In the genomic region with DNA sequence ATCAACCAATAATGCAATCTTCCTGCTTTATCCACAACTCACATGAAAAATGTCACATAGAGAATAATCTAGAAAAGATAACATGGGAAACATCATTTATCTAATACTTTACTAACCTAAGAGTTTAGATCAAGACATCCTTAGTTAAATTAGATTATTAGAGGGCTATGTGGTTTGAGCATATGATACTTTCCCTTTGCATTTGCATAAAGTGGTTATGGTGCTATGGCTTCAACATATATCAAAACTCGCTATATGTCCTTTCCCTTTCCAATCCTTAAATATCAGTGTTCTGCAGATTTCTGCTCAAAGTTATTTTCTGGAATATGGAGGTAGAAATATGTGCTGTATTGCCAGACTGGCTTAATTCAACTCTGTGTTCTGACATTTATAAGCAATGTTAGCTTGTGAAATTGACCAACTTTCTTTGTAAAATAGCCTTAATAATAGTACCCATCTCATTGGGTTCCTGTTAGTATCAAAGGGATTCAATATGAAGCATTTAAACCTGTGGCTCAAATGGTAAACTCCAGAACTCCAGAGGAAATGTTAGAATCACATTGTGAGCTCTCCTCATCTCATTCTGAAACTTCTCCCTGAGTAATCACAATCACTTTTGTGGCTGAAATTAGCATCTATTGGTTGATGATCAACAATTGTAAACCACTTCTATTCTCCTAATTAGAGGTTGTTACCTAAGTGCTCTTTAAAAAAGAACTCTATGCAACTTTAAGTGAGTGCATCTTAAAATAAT, we compare ENCODE assay signal across 17 cellular contexts.
DNase-seq lines count a peak whose midpoint lies in the region; ATAC-seq, FAIRE-seq and TF ChIP-seq lines count a peak whose summit lies in the region.
"Had no signal": no experiment of that assay in that cellular context is flagged by ENCODE, and none has a peak within 500 bp of the region (broad histone marks: within the 10 kb centered on the region; RNA-seq: fewer than 3 reads in every experiment).

No MANE protein-coding gene starts in this region.

- no peaks in the 10 kb centered on the region for H3K27me3 ChIP-seq in pancreas
- H3K27me3 ChIP-seq: SJSA1, upper lobe of right lung had no signal

- H3K4me1 ChIP-seq in pancreas: no peaks in the 10 kb centered on the region
- H3K4me1 ChIP-seq: SJSA1, upper lobe of right lung had no signal

- no peak for FAIRE-seq in pancreas (lab: Jason Lieb, UNC)
- FAIRE-seq: A204.1, H54 had no signal

- WGBS in pancreas, 2 donors: 59 to 65% methylated on average over 1 of the region's 1 CpG

- ATAC-seq in GM18498 (IDR thresholded peaks at IDR 0.05; ENCODE audit: unreplicated experiment) (peak; percentile 76), GM19372 (IDR thresholded peaks at IDR 0.05; ENCODE audit: low read depth, unreplicated experiment) (peak; percentile 65), HG02588 (IDR thresholded peaks at IDR 0.05; ENCODE audit: unreplicated experiment) (peak; percentile 81), HG03135 (IDR thresholded peaks at IDR 0.05; ENCODE audit: unreplicated experiment) (peak; percentile 87), pancreas (no peak), SK-N-SH treated with all-trans-retinoic acid at 6 μM for 48 hours (no peak)
- ATAC-seq: upper lobe of right lung had no signal

- intact Hi-C loops in pancreas (cut with DNase I): no loop called here

- DNase-seq in medulla oblongata (ENCODE audit: extremely low spot score) (no peak), pancreas (no peak)
- DNase-seq in stimulated activated naive CD4-positive, alpha-beta T cell treated with Interleukin-2 at 50 U/mL for 16 hours (lab: John Stamatoyannopoulos, UW): no peak
- DNase-seq: activated CD8-positive, alpha-beta memory T cell treated with anti-CD3 and anti-CD28 coated beads, Interleukin-2, amount 50 U/mL, for 4 hours; NCI-H146; NK-92 treated with Interleukin-12 subunit alpha and Interleukin-12 subunit beta, amount 100 ng/mL, for 24 hours; upper lobe of right lung had no signal

- TF ChIP-seq CTCF in pancreas (IDR thresholded peaks at IDR 0.05): no peak

- H3K4me3 ChIP-seq in pancreas: no peak overlapping the region
- H3K4me3 ChIP-seq: SJSA1, skin epidermis, upper lobe of right lung had no signal

- H3K9me3 ChIP-seq in pancreas: no peaks in the 10 kb centered on the region
- H3K9me3 ChIP-seq: SJSA1, upper lobe of right lung had no signal

- no peak overlapping the region for H3K27ac ChIP-seq in pancreas
- H3K27ac ChIP-seq: SJSA1, skin epidermis, upper lobe of right lung, VCaP had no signal

- H3K36me3 ChIP-seq in pancreas: no peaks in the 10 kb centered on the region
- H3K36me3 ChIP-seq: SJSA1, upper lobe of right lung had no signal

TF ChIP-seq in SK-N-SH treated with all-trans-retinoic acid at 6 μM for 48 hours, 23 proteins besides CTCF, POLR2A, EP300 and RAD21 (continues in another document):
- TF ChIP-seq ISL1 (CRISPR knock-in tag; IDR thresholded peaks at IDR 0.05): no peak
- TF ChIP-seq ARNTL (CRISPR knock-in tag; IDR thresholded peaks at IDR 0.05; ENCODE audit: borderline replicate concordance, low read depth): no peak
- TF ChIP-seq, protein P1, sequence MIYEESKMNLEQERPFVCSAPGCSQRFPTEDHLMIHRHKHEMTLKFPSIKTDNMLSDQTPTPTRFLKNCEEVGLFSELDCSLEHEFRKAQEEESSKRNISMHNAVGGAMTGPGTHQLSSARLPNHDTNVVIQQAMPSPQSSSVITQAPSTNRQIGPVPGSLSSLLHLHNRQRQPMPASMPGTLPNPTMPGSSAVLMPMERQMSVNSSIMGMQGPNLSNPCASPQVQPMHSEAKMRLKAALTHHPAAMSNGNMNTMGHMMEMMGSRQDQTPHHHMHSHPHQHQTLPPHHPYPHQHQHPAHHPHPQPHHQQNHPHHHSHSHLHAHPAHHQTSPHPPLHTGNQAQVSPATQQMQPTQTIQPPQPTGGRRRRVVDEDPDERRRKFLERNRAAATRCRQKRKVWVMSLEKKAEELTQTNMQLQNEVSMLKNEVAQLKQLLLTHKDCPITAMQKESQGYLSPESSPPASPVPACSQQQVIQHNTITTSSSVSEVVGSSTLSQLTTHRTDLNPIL (CRISPR knock-in tag; IDR thresholded peaks at IDR 0.05; ENCODE audit: low read depth): no peak
- TF ChIP-seq, protein P2, sequence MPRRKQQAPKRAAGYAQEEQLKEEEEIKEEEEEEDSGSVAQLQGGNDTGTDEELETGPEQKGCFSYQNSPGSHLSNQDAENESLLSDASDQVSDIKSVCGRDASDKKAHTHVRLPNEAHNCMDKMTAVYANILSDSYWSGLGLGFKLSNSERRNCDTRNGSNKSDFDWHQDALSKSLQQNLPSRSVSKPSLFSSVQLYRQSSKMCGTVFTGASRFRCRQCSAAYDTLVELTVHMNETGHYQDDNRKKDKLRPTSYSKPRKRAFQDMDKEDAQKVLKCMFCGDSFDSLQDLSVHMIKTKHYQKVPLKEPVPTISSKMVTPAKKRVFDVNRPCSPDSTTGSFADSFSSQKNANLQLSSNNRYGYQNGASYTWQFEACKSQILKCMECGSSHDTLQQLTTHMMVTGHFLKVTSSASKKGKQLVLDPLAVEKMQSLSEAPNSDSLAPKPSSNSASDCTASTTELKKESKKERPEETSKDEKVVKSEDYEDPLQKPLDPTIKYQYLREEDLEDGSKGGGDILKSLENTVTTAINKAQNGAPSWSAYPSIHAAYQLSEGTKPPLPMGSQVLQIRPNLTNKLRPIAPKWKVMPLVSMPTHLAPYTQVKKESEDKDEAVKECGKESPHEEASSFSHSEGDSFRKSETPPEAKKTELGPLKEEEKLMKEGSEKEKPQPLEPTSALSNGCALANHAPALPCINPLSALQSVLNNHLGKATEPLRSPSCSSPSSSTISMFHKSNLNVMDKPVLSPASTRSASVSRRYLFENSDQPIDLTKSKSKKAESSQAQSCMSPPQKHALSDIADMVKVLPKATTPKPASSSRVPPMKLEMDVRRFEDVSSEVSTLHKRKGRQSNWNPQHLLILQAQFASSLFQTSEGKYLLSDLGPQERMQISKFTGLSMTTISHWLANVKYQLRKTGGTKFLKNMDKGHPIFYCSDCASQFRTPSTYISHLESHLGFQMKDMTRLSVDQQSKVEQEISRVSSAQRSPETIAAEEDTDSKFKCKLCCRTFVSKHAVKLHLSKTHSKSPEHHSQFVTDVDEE (CRISPR knock-in tag; IDR thresholded peaks at IDR 0.05): no peak
- no peak for TF ChIP-seq CSDC2 (CRISPR knock-in tag; IDR thresholded peaks at IDR 0.05)
- TF ChIP-seq TCF4 (CRISPR knock-in tag; IDR thresholded peaks at IDR 0.05; ENCODE audit: borderline replicate concordance): no peak
- TF ChIP-seq ZFP3 (CRISPR knock-in tag; IDR thresholded peaks at IDR 0.05): no peak
- no peak for TF ChIP-seq RARB (CRISPR knock-in tag; IDR thresholded peaks at IDR 0.05)
- TF ChIP-seq SNAI2 (CRISPR knock-in tag; IDR thresholded peaks at IDR 0.05): no peak
- TF ChIP-seq PPARA (CRISPR knock-in tag; IDR thresholded peaks at IDR 0.05; ENCODE audit: borderline replicate concordance): no peak
- TF ChIP-seq ZC3H10 (CRISPR knock-in tag; IDR thresholded peaks at IDR 0.05): no peak
- no peak for TF ChIP-seq GLIS3 (CRISPR knock-in tag; IDR thresholded peaks at IDR 0.05)
- no peak for TF ChIP-seq ESRRG (CRISPR knock-in tag; IDR thresholded peaks at IDR 0.05)
- TF ChIP-seq, protein P3, sequence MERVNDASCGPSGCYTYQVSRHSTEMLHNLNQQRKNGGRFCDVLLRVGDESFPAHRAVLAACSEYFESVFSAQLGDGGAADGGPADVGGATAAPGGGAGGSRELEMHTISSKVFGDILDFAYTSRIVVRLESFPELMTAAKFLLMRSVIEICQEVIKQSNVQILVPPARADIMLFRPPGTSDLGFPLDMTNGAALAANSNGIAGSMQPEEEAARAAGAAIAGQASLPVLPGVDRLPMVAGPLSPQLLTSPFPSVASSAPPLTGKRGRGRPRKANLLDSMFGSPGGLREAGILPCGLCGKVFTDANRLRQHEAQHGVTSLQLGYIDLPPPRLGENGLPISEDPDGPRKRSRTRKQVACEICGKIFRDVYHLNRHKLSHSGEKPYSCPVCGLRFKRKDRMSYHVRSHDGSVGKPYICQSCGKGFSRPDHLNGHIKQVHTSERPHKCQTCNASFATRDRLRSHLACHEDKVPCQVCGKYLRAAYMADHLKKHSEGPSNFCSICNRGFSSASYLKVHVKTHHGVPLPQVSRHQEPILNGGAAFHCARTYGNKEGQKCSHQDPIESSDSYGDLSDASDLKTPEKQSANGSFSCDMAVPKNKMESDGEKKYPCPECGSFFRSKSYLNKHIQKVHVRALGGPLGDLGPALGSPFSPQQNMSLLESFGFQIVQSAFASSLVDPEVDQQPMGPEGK (CRISPR knock-in tag; IDR thresholded peaks at IDR 0.05; ENCODE audit: borderline replicate concordance): no peak
- no peak for TF ChIP-seq BACH2 (CRISPR knock-in tag; IDR thresholded peaks at IDR 0.05; ENCODE audit: borderline replicate concordance)
- no peak for TF ChIP-seq TOX (CRISPR knock-in tag; IDR thresholded peaks at IDR 0.05; ENCODE audit: borderline replicate concordance)
- TF ChIP-seq, protein P4, sequence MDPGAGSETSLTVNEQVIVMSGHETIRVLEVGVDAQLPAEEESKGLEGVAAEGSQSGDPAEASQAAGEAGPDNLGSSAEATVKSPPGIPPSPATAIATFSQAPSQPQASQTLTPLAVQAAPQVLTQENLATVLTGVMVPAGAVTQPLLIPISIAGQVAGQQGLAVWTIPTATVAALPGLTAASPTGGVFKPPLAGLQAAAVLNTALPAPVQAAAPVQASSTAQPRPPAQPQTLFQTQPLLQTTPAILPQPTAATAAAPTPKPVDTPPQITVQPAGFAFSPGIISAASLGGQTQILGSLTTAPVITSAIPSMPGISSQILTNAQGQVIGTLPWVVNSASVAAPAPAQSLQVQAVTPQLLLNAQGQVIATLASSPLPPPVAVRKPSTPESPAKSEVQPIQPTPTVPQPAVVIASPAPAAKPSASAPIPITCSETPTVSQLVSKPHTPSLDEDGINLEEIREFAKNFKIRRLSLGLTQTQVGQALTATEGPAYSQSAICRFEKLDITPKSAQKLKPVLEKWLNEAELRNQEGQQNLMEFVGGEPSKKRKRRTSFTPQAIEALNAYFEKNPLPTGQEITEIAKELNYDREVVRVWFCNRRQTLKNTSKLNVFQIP (CRISPR knock-in tag; IDR thresholded peaks at IDR 0.05; ENCODE audit: borderline replicate concordance, low read depth): no peak
- TF ChIP-seq, protein P5, sequence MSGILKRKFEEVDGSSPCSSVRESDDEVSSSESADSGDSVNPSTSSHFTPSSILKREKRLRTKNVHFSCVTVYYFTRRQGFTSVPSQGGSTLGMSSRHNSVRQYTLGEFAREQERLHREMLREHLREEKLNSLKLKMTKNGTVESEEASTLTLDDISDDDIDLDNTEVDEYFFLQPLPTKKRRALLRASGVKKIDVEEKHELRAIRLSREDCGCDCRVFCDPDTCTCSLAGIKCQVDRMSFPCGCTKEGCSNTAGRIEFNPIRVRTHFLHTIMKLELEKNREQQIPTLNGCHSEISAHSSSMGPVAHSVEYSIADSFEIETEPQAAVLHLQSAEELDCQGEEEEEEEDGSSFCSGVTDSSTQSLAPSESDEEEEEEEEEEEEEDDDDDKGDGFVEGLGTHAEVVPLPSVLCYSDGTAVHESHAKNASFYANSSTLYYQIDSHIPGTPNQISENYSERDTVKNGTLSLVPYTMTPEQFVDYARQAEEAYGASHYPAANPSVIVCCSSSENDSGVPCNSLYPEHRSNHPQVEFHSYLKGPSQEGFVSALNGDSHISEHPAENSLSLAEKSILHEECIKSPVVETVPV (CRISPR knock-in tag; IDR thresholded peaks at IDR 0.05): no peak

Comparison
In these comparisons a context has a peak if more than half of its experiments do, and no peak if none do; other contexts are left out.
1. ATAC-seq: peak in GM18498 (single experiment), GM19372 (single experiment), HG02588 (single experiment) and HG03135 (single experiment); none in pancreas (0 of 4) and SK-N-SH treated with all-trans-retinoic acid at 6 μM for 48 hours (single experiment).